ENCODE assay signal across 3 cellular contexts in the genomic region with DNA sequence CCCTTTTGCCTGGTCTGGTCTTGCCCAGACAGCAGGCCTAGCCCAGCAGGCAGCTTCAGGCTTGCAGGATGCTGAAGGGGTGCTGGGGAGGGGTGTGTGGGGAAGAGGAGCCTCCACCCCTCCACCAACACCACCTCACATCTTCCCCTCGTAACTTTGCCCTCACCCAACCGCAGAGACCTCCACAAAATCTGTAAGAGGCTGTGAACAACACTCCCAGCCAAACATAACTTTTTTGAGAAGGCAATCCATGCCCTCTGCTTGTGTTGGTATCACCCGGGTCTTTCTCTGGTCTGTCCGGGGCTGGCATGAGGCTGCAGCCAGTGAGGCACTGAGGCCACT. TPM values are rescaled to one million over a fixed set of nuclear protein-coding genes. Genes with fewer than 3 reads are reported as not detected.
"Had no signal": no experiment of that assay in that cellular context is flagged by ENCODE, and none has a peak within 500 bp of the region (broad histone marks: within the 10 kb centered on the region; RNA-seq: fewer than 3 reads in every experiment).

No MANE protein-coding gene starts in this region.

RNA-seq across cellular contexts. Expression of gene CD8B, which starts 26.2 kb away (rescaled TPM):
- total RNA-seq: mammary epithelial cell, occipital lobe, osteocyte had no signal
- polyA plus RNA-seq: mammary epithelial cell had no signal

RNA-seq across cellular contexts. Expression of gene CD8A, which starts 44.8 kb away (rescaled TPM):
- total RNA-seq: osteocyte had no signal
